In genomic region chr6:21019614-21020013, GRCh38 we compare ENCODE assay signal across 17 cellular contexts.
DNase-seq lines count a peak whose midpoint lies in the region; ATAC-seq and TF ChIP-seq lines count a peak whose summit lies in the region.
"Had no signal": no experiment of that assay in that cellular context is flagged by ENCODE, and none has a peak within 500 bp of the region (broad histone marks: within the 10 kb centered on the region; RNA-seq: fewer than 3 reads in every experiment).

No MANE protein-coding gene starts in this region.

- H3K9me3 ChIP-seq in hepatocyte (ENCODE audit: low read depth), result no peaks in the 10 kb centered on the region
- no peaks in the 10 kb centered on the region for H3K9me3 ChIP-seq in esophagus squamous epithelium
- H3K9me3 ChIP-seq in ovary, result no peaks in the 10 kb centered on the region
- H3K9me3 ChIP-seq: BLaER1, SJCRH30 had no signal

- no peaks in the 10 kb centered on the region for H3K9me2 ChIP-seq in hepatocyte (replicated peaks; ENCODE audit: insufficient read depth)

- peaks cover 16% of the 10 kb centered on the region for H3K9me3 Mint-ChIP-seq in HFFc6
- H3K9me3 Mint-ChIP-seq: activated T-helper 2 cell treated with anti-CD3 and anti-CD28 coated beads, Interferon-gamma antibody, Interleukin-2, Interleukin-4, amounts not matched to agents 10 μg/mL and 5 μg/mL and 100 μg/mL, durations not matched to agents 14 hours and 24 hours and 36 hours had no signal

- TF ChIP-seq POLR2A in esophagus squamous epithelium (IDR thresholded peaks at IDR 0.05), result no peak
- no peak for TF ChIP-seq POLR2A in ovary (IDR thresholded peaks at IDR 0.05)

- no peaks in the 10 kb centered on the region for H3K27me3 Mint-ChIP-seq in HFFc6 (ENCODE audit: insufficient read depth)
- H3K27me3 Mint-ChIP-seq: activated CD4-positive, alpha-beta memory T cell treated with anti-CD3 and anti-CD28 coated beads, Interleukin-2, amount 10 ng/mL, durations not matched to agents 7 days and 5 days had no signal

- H3K4me2 ChIP-seq in hepatocyte, result no peak overlapping the region
- H3K4me2 ChIP-seq: BLaER1 had no signal

- H3K36me3 Mint-ChIP-seq in HFFc6 (ENCODE audit: low read depth), result peaks cover 27% of the 10 kb centered on the region

- H3K4me1 Mint-ChIP-seq in HFFc6 (ENCODE audit: low read depth), result peaks cover 7% of the 10 kb centered on the region
- H3K4me1 Mint-ChIP-seq: activated CD4-positive, alpha-beta memory T cell treated with anti-CD3 and anti-CD28 coated beads, Interleukin-2, amount 10 ng/mL, durations not matched to agents 7 days and 5 days had no signal

- H3K4me3 Mint-ChIP-seq in HFFc6, result no peak overlapping the region
- H3K4me3 Mint-ChIP-seq: activated CD4-positive, alpha-beta memory T cell treated with anti-CD3 and anti-CD28 coated beads, Interleukin-2, amount 10 ng/mL, durations not matched to agents 7 days and 5 days had no signal

- H3K36me3 ChIP-seq in hepatocyte (replicated peaks; ENCODE audit: insufficient read depth, low read depth), result no peaks in the 10 kb centered on the region
- H3K36me3 ChIP-seq in esophagus squamous epithelium, result no peaks in the 10 kb centered on the region
- H3K36me3 ChIP-seq in ovary, result no peaks in the 10 kb centered on the region
- H3K36me3 ChIP-seq: BLaER1, SJCRH30 had no signal

- H3K27ac ChIP-seq in hepatocyte (no peak overlapping the region), esophagus squamous epithelium (no peak overlapping the region), ovary (no peak overlapping the region)
- H3K27ac ChIP-seq: BLaER1, SJCRH30 had no signal

- no peaks in the 10 kb centered on the region for H3K79me2 ChIP-seq in hepatocyte

- no peak overlapping the region for H3K27ac Mint-ChIP-seq in HFFc6
- H3K27ac Mint-ChIP-seq: activated CD4-positive, alpha-beta memory T cell treated with anti-CD3 and anti-CD28 coated beads, Interleukin-2, amount 10 ng/mL, durations not matched to agents 7 days and 5 days; activated T-helper 2 cell treated with anti-CD3 and anti-CD28 coated beads, Interferon-gamma antibody, Interleukin-2, Interleukin-4, amounts not matched to agents 10 μg/mL and 5 μg/mL and 100 μg/mL, durations not matched to agents 14 hours and 24 hours and 36 hours had no signal

- H3K4me3 ChIP-seq in AG10803 (ENCODE audit: low read length) (no peak overlapping the region), astrocyte of the cerebellum (ENCODE audit: low read depth, low read length) (no peak overlapping the region), hepatocyte (no peak overlapping the region), esophagus squamous epithelium (no peak overlapping the region), ovary (no peak overlapping the region)
- H3K4me3 ChIP-seq: BLaER1, SJCRH30 had no signal

- in situ Hi-C loops in astrocyte of the cerebellum (cut with HindIII; ENCODE audit: low sequenced_read_pairs), result no loop called here

- H2AFZ ChIP-seq in hepatocyte, result no peak overlapping the region

- intact Hi-C loops in esophagus squamous epithelium (cut with DNase I) (no loop called here), ovary (cut with DNase I) (no loop called here)

- DNase-seq in AG10803 (ENCODE audit: low read depth) (no peak), HFFc6 (no peak), astrocyte of the cerebellum (ENCODE audit: low read depth) (no peak), hepatocyte (ENCODE audit: low spot score) (no peak), esophagus squamous epithelium (lab: John Stamatoyannopoulos, UW) (no peak), ovary (no peak)
- DNase-seq: activated CD4-positive, alpha-beta memory T cell treated with anti-CD3 and anti-CD28 coated beads, Interleukin-2, amount 10 ng/mL, durations not matched to agents 7 days and 5 days; anterior cingulate cortex; effector CD4-positive, alpha-beta T cell; head of caudate nucleus; MV-4-11; NCI-H2171 treated with DMSO at 0.1 percent for 48 hours; SJCRH30 had no signal

- 93% methylated on average over 2 of the region's 2 CpGs for whole genome bisulfite sequencing in hepatocyte (ENCODE audit: low lambda C conversion rate, missing lambda C conversion rate)
- 86 to 93% methylated on average over 2 of the region's 2 CpGs for WGBS in esophagus squamous epithelium, 2 donors
- 83 to 89% (median 87%) methylated on average over 2 of the region's 2 CpGs for WGBS in ovary, 3 donors

- no peaks in the 10 kb centered on the region for H3K4me1 ChIP-seq in hepatocyte (ENCODE audit: insufficient read depth)
- H3K4me1 ChIP-seq in esophagus squamous epithelium, result peaks cover 0 to 21% (median 3%) of the 10 kb centered on the region in 3 donors
- peaks cover 2% of the 10 kb centered on the region for H3K4me1 ChIP-seq in ovary (ENCODE audit: insufficient read depth)
- H3K4me1 ChIP-seq: BLaER1, SJCRH30 had no signal

- peak; percentile 52 for TF ChIP-seq CTCF in AG10803 (conservative IDR thresholded peaks at IDR 0.05; ENCODE audit: low read length)
- peak; percentile 50 for TF ChIP-seq CTCF in HFFc6 (IDR thresholded peaks at IDR 0.05)
- TF ChIP-seq CTCF in astrocyte of the cerebellum (IDR thresholded peaks at IDR 0.05; ENCODE audit: low read depth, low read length, missing control alignments), result peak; percentile 29
- TF ChIP-seq CTCF in hepatocyte (IDR thresholded peaks at IDR 0.05; ENCODE audit: poor library complexity), result peak; percentile 41
- TF ChIP-seq CTCF in esophagus squamous epithelium (IDR thresholded peaks at IDR 0.05), result peak in 1 of 6 experiments; percentile 29
- no peak for TF ChIP-seq CTCF in ovary (IDR thresholded peaks at IDR 0.05)

- no peak for TF ChIP-seq EP300 in ovary (IDR thresholded peaks at IDR 0.05)

- H3K27me3 ChIP-seq in hepatocyte, result no peaks in the 10 kb centered on the region
- no peaks in the 10 kb centered on the region for H3K27me3 ChIP-seq in esophagus squamous epithelium
- H3K27me3 ChIP-seq in ovary, result no peaks in the 10 kb centered on the region
- H3K27me3 ChIP-seq: BLaER1, SJCRH30 had no signal

- ATAC-seq in GM18498 (IDR thresholded peaks at IDR 0.05; ENCODE audit: unreplicated experiment) (no peak), HG02981 (IDR thresholded peaks at IDR 0.05; ENCODE audit: unreplicated experiment) (no peak)

- no peaks in the 10 kb centered on the region for H4K20me1 ChIP-seq in hepatocyte (ENCODE audit: insufficient read depth, poor library complexity, severe bottlenecking)
- H4K20me1 ChIP-seq: BLaER1 had no signal

Comparison
In these comparisons a context has a peak if more than half of its experiments do, and no peak if none do; other contexts are left out.
1. CTCF ChIP-seq: peak in AG10803 (single experiment), HFFc6 (single experiment), astrocyte of the cerebellum (single experiment) and hepatocyte (single experiment); none in ovary (0 of 3).